In genomic region chr7:7861211-7861633, GRCh38 we compare ENCODE assay signal across 11 cellular contexts.
DNase-seq lines count a peak whose midpoint lies in the region; ATAC-seq, FAIRE-seq and TF ChIP-seq lines count a peak whose summit lies in the region.
"Had no signal": no experiment of that assay in that cellular context is flagged by ENCODE, and none has a peak within 500 bp of the region (broad histone marks: within the 10 kb centered on the region; RNA-seq: fewer than 3 reads in every experiment).

No MANE protein-coding gene starts in this region.

- intact Hi-C loops in head of caudate nucleus (cut with DNase I), result no loop called here

- H3K27ac Mint-ChIP-seq in activated T-cell treated with anti-CD3 and anti-CD28 coated beads, Interleukin-2, amount 50 U/mL, for 72 hours, result no peak overlapping the region
- H3K27ac Mint-ChIP-seq in stimulated activated effector memory CD8-positive, alpha-beta T cell treated with anti-CD3 and anti-CD28 coated beads, Interleukin-12 subunit alpha, Interleukin-12 subunit beta, amount 100 ng/mL, for 72 hours, result no peak overlapping the region
- H3K27ac Mint-ChIP-seq: CD14-positive monocyte had no signal

- no peaks in the 10 kb centered on the region for H3K27me3 Mint-ChIP-seq in activated T-cell treated with anti-CD3 and anti-CD28 coated beads, Interleukin-2, amount 50 U/mL, for 72 hours (ENCODE audit: low read depth)

- FAIRE-seq in D721Med (lab: Jason Lieb, UNC), result no peak
- FAIRE-seq: small intestine had no signal

- peaks cover 0 to 8% of the 10 kb centered on the region in 2 donors for H3K36me3 Mint-ChIP-seq in activated T-cell treated with anti-CD3 and anti-CD28 coated beads, Interleukin-2, amount 50 U/mL, for 72 hours (ENCODE audit: insufficient read depth in 2 of 2)
- no peaks in the 10 kb centered on the region for H3K36me3 Mint-ChIP-seq in stimulated activated effector memory CD8-positive, alpha-beta T cell treated with anti-CD3 and anti-CD28 coated beads, Interleukin-12 subunit alpha, Interleukin-12 subunit beta, amount 100 ng/mL, for 72 hours

- no peak for TF ChIP-seq CTCF in D721Med (IDR thresholded peaks at IDR 0.05; ENCODE audit: insufficient read depth, missing control alignments)

- ATAC-seq in activated T-cell treated with anti-CD3 and anti-CD28 coated beads, Interleukin-2, amount 50 U/mL, for 72 hours (replicated peaks in 1 of 2), result peak; percentile 75 to 89
- ATAC-seq in esophagus mucosa, result peak; percentile 71
- ATAC-seq in stimulated activated effector memory CD8-positive, alpha-beta T cell treated with anti-CD3 and anti-CD28 coated beads, Interleukin-12 subunit alpha, Interleukin-12 subunit beta, amount 100 ng/mL, for 72 hours, result peak; percentile 97

- no peak for DNase-seq in activated T-cell treated with anti-CD3 and anti-CD28 coated beads, Interleukin-2, amount 50 U/mL, for 72 hours
- no peak for DNase-seq in activated T-cell treated with anti-CD3 and anti-CD28 coated beads, Interleukin-2, amount 50 U/mL, for 48 hours
- peak; percentile 62 for DNase-seq in NCI-H2227 treated with DMSO at 0.1 percent for 48 hours (lab: John Stamatoyannopoulos, UW)
- DNase-seq in stimulated activated effector memory CD8-positive, alpha-beta T cell treated with anti-CD3 and anti-CD28 coated beads, Interleukin-12 subunit alpha, Interleukin-12 subunit beta, amount 100 ng/mL, for 72 hours (ENCODE audit: low spot score in 2 of 2), result no peak
- no peak for DNase-seq in D721Med (ENCODE audit: insufficient read length, low spot score)
- no peak for DNase-seq in head of caudate nucleus
- DNase-seq in effector CD8-positive, alpha-beta T cell (lab: John Stamatoyannopoulos, UW), result no peak
- DNase-seq: activated CD8-positive, alpha-beta memory T cell treated with anti-CD3 and anti-CD28 coated beads for 24 hours; small intestine had no signal

- no peak overlapping the region for H3K4me3 Mint-ChIP-seq in activated T-cell treated with anti-CD3 and anti-CD28 coated beads, Interleukin-2, amount 50 U/mL, for 72 hours
- H3K4me3 Mint-ChIP-seq in stimulated activated effector memory CD8-positive, alpha-beta T cell treated with anti-CD3 and anti-CD28 coated beads, Interleukin-12 subunit alpha, Interleukin-12 subunit beta, amount 100 ng/mL, for 72 hours, result no peak overlapping the region
- H3K4me3 Mint-ChIP-seq: CD14-positive monocyte had no signal

- H3K4me1 Mint-ChIP-seq in activated T-cell treated with anti-CD3 and anti-CD28 coated beads, Interleukin-2, amount 50 U/mL, for 72 hours (ENCODE audit: low read depth), result peaks cover 10% of the 10 kb centered on the region
- H3K4me1 Mint-ChIP-seq in stimulated activated effector memory CD8-positive, alpha-beta T cell treated with anti-CD3 and anti-CD28 coated beads, Interleukin-12 subunit alpha, Interleukin-12 subunit beta, amount 100 ng/mL, for 72 hours, result peaks cover 7% of the 10 kb centered on the region

- H3K9me3 Mint-ChIP-seq in activated T-cell treated with anti-CD3 and anti-CD28 coated beads, Interleukin-2, amount 50 U/mL, for 72 hours, result no peaks in the 10 kb centered on the region
- no peaks in the 10 kb centered on the region for H3K9me3 Mint-ChIP-seq in stimulated activated effector memory CD8-positive, alpha-beta T cell treated with anti-CD3 and anti-CD28 coated beads, Interleukin-12 subunit alpha, Interleukin-12 subunit beta, amount 100 ng/mL, for 72 hours
